Comparison of ENCODE assay signal across 29 cellular contexts in the genomic region with DNA sequence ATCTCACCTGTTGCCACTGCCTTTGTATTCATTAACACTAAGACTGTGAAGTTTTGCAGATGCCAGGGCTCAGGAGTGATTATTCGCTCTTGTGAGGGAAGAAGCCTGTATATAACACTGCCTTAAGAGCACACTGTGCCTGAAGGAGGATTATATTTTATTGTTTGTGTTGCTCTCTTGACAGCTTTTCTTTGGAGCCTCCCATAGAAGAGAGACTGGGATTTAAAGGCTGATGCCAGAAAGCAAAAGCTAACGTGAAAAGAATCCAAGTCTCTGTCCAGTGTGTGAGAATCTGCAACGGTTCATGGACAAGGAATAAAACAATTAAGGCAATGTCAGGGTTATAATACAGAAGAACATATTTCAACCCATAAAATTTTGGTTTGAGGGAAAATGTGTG.
DNase-seq lines count a peak whose midpoint lies in the region; ATAC-seq and TF ChIP-seq lines count a peak whose summit lies in the region.
"Had no signal": no experiment of that assay in that cellular context is flagged by ENCODE, and none has a peak within 500 bp of the region (broad histone marks: within the 10 kb centered on the region; RNA-seq: fewer than 3 reads in every experiment).

No MANE protein-coding gene starts in this region.

- H3K36me3 Mint-ChIP-seq in activated naive CD4-positive, alpha-beta T cell treated with anti-CD3 and anti-CD28 coated beads, Interleukin-2, amount 10 ng/mL, durations not matched to agents 7 days and 5 days = no peaks in the 10 kb centered on the region
- no peaks in the 10 kb centered on the region for H3K36me3 Mint-ChIP-seq in endothelial cell (ENCODE audit: low read depth, unreplicated experiment)
- H3K36me3 Mint-ChIP-seq: activated CD8-positive, alpha-beta memory T cell treated with anti-CD3 and anti-CD28 coated beads, Interleukin-2, amount 10 ng/mL, durations not matched to agents 7 days and 5 days; natural killer cell treated with Interleukin-12 subunit alpha and Interleukin-12 subunit beta and Interleukin-15 and Interleukin-18, amount 100 ng/mL, for 72 hours had no signal

- ATAC-seq in Right ventricle myocardium inferior (peak; percentile 30), sciatic nerve (peak; percentile 60), HG03135 (IDR thresholded peaks at IDR 0.05; ENCODE audit: unreplicated experiment) (no peak)
- ATAC-seq: activated CD8-positive, alpha-beta memory T cell treated with anti-CD3 and anti-CD28 coated beads, Interleukin-2, amount 10 ng/mL, durations not matched to agents 7 days and 5 days; activated T-cell treated with anti-CD3 and anti-CD28 coated beads, Interleukin-2, amount 50 U/mL, for 4 hours; body of pancreas; natural killer cell treated with Interleukin-12 subunit alpha and Interleukin-12 subunit beta and Interleukin-15 and Interleukin-18, amount 100 ng/mL, for 72 hours; SK-N-SH treated with all-trans-retinoic acid at 6 μM for 48 hours; stimulated activated naive CD8-positive, alpha-beta T cell treated with anti-CD3 and anti-CD28 coated beads, Interleukin-15, amount 100 ng/mL, for 72 hours; T-helper 17 cell had no signal

- H3K9me3 Mint-ChIP-seq in activated naive CD4-positive, alpha-beta T cell treated with anti-CD3 and anti-CD28 coated beads, Interleukin-2, amount 10 ng/mL, durations not matched to agents 7 days and 5 days = no peaks in the 10 kb centered on the region
- H3K9me3 Mint-ChIP-seq in endothelial cell (ENCODE audit: unreplicated experiment) = no peaks in the 10 kb centered on the region
- H3K9me3 Mint-ChIP-seq: activated T-cell treated with anti-CD3 and anti-CD28 coated beads, Interleukin-2, amount 50 U/mL, for 4 hours; HFFc6; natural killer cell treated with Interleukin-12 subunit alpha and Interleukin-12 subunit beta and Interleukin-15 and Interleukin-18, amount 100 ng/mL, for 72 hours; stimulated activated naive CD8-positive, alpha-beta T cell treated with anti-CD3 and anti-CD28 coated beads, Interleukin-15, amount 100 ng/mL, for 72 hours had no signal

- H3K27me3 Mint-ChIP-seq in activated naive CD4-positive, alpha-beta T cell treated with anti-CD3 and anti-CD28 coated beads, Interleukin-2, amount 10 ng/mL, durations not matched to agents 7 days and 5 days = peaks cover 4% of the 10 kb centered on the region
- H3K27me3 Mint-ChIP-seq in endothelial cell (ENCODE audit: unreplicated experiment) = no peaks in the 10 kb centered on the region
- H3K27me3 Mint-ChIP-seq: activated CD8-positive, alpha-beta memory T cell treated with anti-CD3 and anti-CD28 coated beads, Interleukin-2, amount 10 ng/mL, durations not matched to agents 7 days and 5 days; stimulated activated naive CD8-positive, alpha-beta T cell treated with anti-CD3 and anti-CD28 coated beads, Interleukin-15, amount 100 ng/mL, for 72 hours; T-helper 17 cell had no signal

- intact Hi-C loops in Right ventricle myocardium inferior (cut with DNase I) = no loop called here
- intact Hi-C loops in cardiac septum (cut with DNase I) = no loop called here
- intact Hi-C loops in sciatic nerve (cut with DNase I) = no loop called here

- no peak overlapping the region for H3K4me3 Mint-ChIP-seq in activated naive CD4-positive, alpha-beta T cell treated with anti-CD3 and anti-CD28 coated beads, Interleukin-2, amount 10 ng/mL, durations not matched to agents 7 days and 5 days
- no peak overlapping the region for H3K4me3 Mint-ChIP-seq in endothelial cell (ENCODE audit: unreplicated experiment)
- H3K4me3 Mint-ChIP-seq: activated CD8-positive, alpha-beta memory T cell treated with anti-CD3 and anti-CD28 coated beads, Interleukin-2, amount 10 ng/mL, durations not matched to agents 7 days and 5 days; activated T-cell treated with anti-CD3 and anti-CD28 coated beads, Interleukin-2, amount 50 U/mL, for 4 hours; HFFc6; natural killer cell treated with Interleukin-12 subunit alpha and Interleukin-12 subunit beta and Interleukin-15 and Interleukin-18, amount 100 ng/mL, for 72 hours; stimulated activated naive CD8-positive, alpha-beta T cell treated with anti-CD3 and anti-CD28 coated beads, Interleukin-15, amount 100 ng/mL, for 72 hours; T-helper 17 cell had no signal

- CTCF ChIA-PET in activated naive CD4-positive, alpha-beta T cell treated with anti-CD3 and anti-CD28 coated beads, Interleukin-2, amount 10 ng/mL, durations not matched to agents 7 days and 5 days (lab: Charles Lee) = interaction anchor here (1.6 kb wide), 1 partner anchor 189 kb away, joined by 3 read pairs; no protein-coding TSS in a partner anchor

- no peak overlapping the region for H3K27ac Mint-ChIP-seq in activated naive CD4-positive, alpha-beta T cell treated with anti-CD3 and anti-CD28 coated beads, Interleukin-2, amount 10 ng/mL, durations not matched to agents 7 days and 5 days
- H3K27ac Mint-ChIP-seq in endothelial cell (ENCODE audit: unreplicated experiment) = no peak overlapping the region
- H3K27ac Mint-ChIP-seq: activated CD8-positive, alpha-beta memory T cell treated with anti-CD3 and anti-CD28 coated beads, Interleukin-2, amount 10 ng/mL, durations not matched to agents 7 days and 5 days; HFFc6; natural killer cell treated with Interleukin-12 subunit alpha and Interleukin-12 subunit beta and Interleukin-15 and Interleukin-18, amount 100 ng/mL, for 72 hours; stimulated activated naive CD8-positive, alpha-beta T cell treated with anti-CD3 and anti-CD28 coated beads, Interleukin-15, amount 100 ng/mL, for 72 hours; T-helper 17 cell had no signal

- TF ChIP-seq CTCF in endothelial cell (IDR thresholded peaks at IDR 0.05; ENCODE audit: unreplicated experiment) = no peak

- H3K4me1 Mint-ChIP-seq in activated naive CD4-positive, alpha-beta T cell treated with anti-CD3 and anti-CD28 coated beads, Interleukin-2, amount 10 ng/mL, durations not matched to agents 7 days and 5 days = no peaks in the 10 kb centered on the region
- peaks cover 5% of the 10 kb centered on the region for H3K4me1 Mint-ChIP-seq in endothelial cell (ENCODE audit: unreplicated experiment)
- H3K4me1 Mint-ChIP-seq: T-helper 17 cell had no signal

- DNase-seq in Right ventricle myocardium inferior (ENCODE audit: missing footprints) = no peak
- no peak for DNase-seq in cardiac septum (ENCODE audit: low spot score)
- peak; percentile 47 for DNase-seq in left kidney (ENCODE audit: low read depth, low spot score)
- no peak for DNase-seq in sciatic nerve (ENCODE audit: low spot score)
- no peak for DNase-seq in activated naive CD4-positive, alpha-beta T cell treated with anti-CD3 and anti-CD28 coated beads, Interleukin-2, amount 10 ng/mL, durations not matched to agents 7 days and 5 days
- DNase-seq in endothelial cell (ENCODE audit: low spot score) = no peak
- no peak for DNase-seq in activated gamma-delta T cell treated with Interleukin-2 at 50 U/mL for 16 hours
- DNase-seq: activated CD8-positive, alpha-beta memory T cell treated with anti-CD3 and anti-CD28 coated beads, Interleukin-2, amount 10 ng/mL, durations not matched to agents 7 days and 5 days; activated naive CD4-positive, alpha-beta T cell; activated T-cell treated with anti-CD3 and anti-CD28 coated beads, Interleukin-2, amount 50 U/mL, for 4 hours; adrenal gland; body of pancreas; cerebellar nuclear complex; COR-L47; HFFc6; islet precursor cell; Kasumi-1; NCI-H1417 treated with DMSO at 0.1 percent for 48 hours; NCI-H2029 treated with DMSO at 0.1 percent for 48 hours; NCI-H524 treated with DMSO at 0.1 percent for 48 hours; PC-9; retina; stimulated activated CD8-positive, alpha-beta memory T cell treated with anti-CD3 and anti-CD28 coated beads, Interleukin-4, amount 100 ng/mL, for 48 hours; stimulated activated naive CD8-positive, alpha-beta T cell treated with anti-CD3 and anti-CD28 coated beads, Interleukin-15, amount 100 ng/mL, for 72 hours; T-helper 17 cell; trophoblast cell had no signal
